In genomic region chr7:7861211-7861633, GRCh38 we compare ENCODE assay signal across 1 cellular context.
TF ChIP-seq lines count a peak whose summit lies in the region.

No MANE protein-coding gene starts in this region.

TF ChIP-seq in HepG2, 621 proteins besides CTCF, POLR2A, EP300 and RAD21 (continued from another document and continues in another):
- TF ChIP-seq TFAP4 (IDR thresholded peaks at IDR 0.05; ENCODE audit: borderline replicate concordance, low read depth) (peak; percentile 98), NR2F2 (IDR thresholded peaks at IDR 0.05; ENCODE audit: borderline replicate concordance, low read depth) (peak; percentile 62; the same call in 1 of the 2 replicates), CREB1 (IDR thresholded peaks at IDR 0.05) (no peak), CREB1 (CRISPR knock-in tag; IDR thresholded peaks at IDR 0.05) (0 out of 2 replicates have a peak, but pooled peaks have one; percentile 23), NCOA2 (CRISPR knock-in tag; IDR thresholded peaks at IDR 0.05) (peak; percentile 53; the same call in 1 of the 2 replicates), ETS1 (CRISPR knock-in tag; IDR thresholded peaks at IDR 0.05) (no peak), ZNF567 (CRISPR knock-in tag; IDR thresholded peaks at IDR 0.05; ENCODE audit: borderline replicate concordance) (no peak), FOXA3 (CRISPR knock-in tag; IDR thresholded peaks at IDR 0.05) (peak; percentile 89), FOXA1 (IDR thresholded peaks at IDR 0.05) (no peak), FOXA1 (CRISPR knock-in tag; IDR thresholded peaks at IDR 0.05) (peak; percentile 75), SAP130 (CRISPR knock-in tag; IDR thresholded peaks at IDR 0.05; ENCODE audit: low read depth) (peak; percentile 31), AHDC1 (CRISPR knock-in tag; IDR thresholded peaks at IDR 0.05; ENCODE audit: borderline replicate concordance) (no peak; the same call in 1 of the 2 replicates), NR2F1 (CRISPR knock-in tag; IDR thresholded peaks at IDR 0.05) (peak; percentile 53 to 63; a peak in 2 of 4 replicates), ZFX (CRISPR knock-in tag; IDR thresholded peaks at IDR 0.05; ENCODE audit: low read depth) (no peak), LBX2 (CRISPR knock-in tag; IDR thresholded peaks at IDR 0.05; ENCODE audit: borderline replicate concordance) (no peak), ZNF768 (CRISPR knock-in tag; IDR thresholded peaks at IDR 0.05) (no peak), ZFP36L2 (CRISPR knock-in tag; IDR thresholded peaks at IDR 0.05) (no peak), GATA4 (IDR thresholded peaks at IDR 0.05; ENCODE audit: borderline replicate concordance, low read depth) (no peak), ZNF704 (CRISPR knock-in tag; IDR thresholded peaks at IDR 0.05; ENCODE audit: borderline replicate concordance) (no peak), MLXIP (CRISPR knock-in tag; IDR thresholded peaks at IDR 0.05; ENCODE audit: borderline replicate concordance) (no peak), SOX13 (IDR thresholded peaks at IDR 0.05) (no peak), SOX13 (CRISPR knock-in tag; conservative IDR thresholded peaks at IDR 0.05 in 1 of 2, IDR thresholded peaks at IDR 0.05 in 1 of 2) (peak in 1 of 2 experiments; percentile 53; a peak in 1 of 4 replicates), HNF4A (CRISPR knock-in tag; IDR thresholded peaks at IDR 0.05) (peak; percentile 33; the same call in 1 of the 2 replicates), ZNF256 (CRISPR knock-in tag; conservative IDR thresholded peaks at IDR 0.05) (no peak), KDM1A (CRISPR knock-in tag; IDR thresholded peaks at IDR 0.05) (0 out of 2 replicates have a peak, but pooled peaks have one; percentile 21), BCL6 (CRISPR knock-in tag; IDR thresholded peaks at IDR 0.05) (peak; percentile 43; the same call in 1 of the 2 replicates), ISL2 (CRISPR knock-in tag; IDR thresholded peaks at IDR 0.05) (0 out of 2 replicates have a peak, but pooled peaks have one; percentile 31), HOXA5 (CRISPR knock-in tag; IDR thresholded peaks at IDR 0.05) (no peak), ZNF205 (CRISPR knock-in tag; IDR thresholded peaks at IDR 0.05) (0 out of 2 replicates have a peak, but pooled peaks have one; percentile 49), MIER3 (CRISPR knock-in tag; IDR thresholded peaks at IDR 0.05; ENCODE audit: borderline replicate concordance) (no peak), SOX5 (CRISPR knock-in tag; IDR thresholded peaks at IDR 0.05; ENCODE audit: borderline replicate concordance) (peak; percentile 35; the same call in 1 of the 2 replicates), ZNF12 (CRISPR knock-in tag; IDR thresholded peaks at IDR 0.05) (peak; percentile 68; the same call in 1 of the 2 replicates), FOSL2 (CRISPR knock-in tag; IDR thresholded peaks at IDR 0.05) (peak; percentile 48), SOX6 (IDR thresholded peaks at IDR 0.05) (no peak), SOX6 (CRISPR knock-in tag; IDR thresholded peaks at IDR 0.05) (peak; percentile 44; the same call in 1 of the 2 replicates), ZNF224 (CRISPR knock-in tag; IDR thresholded peaks at IDR 0.05) (no peak), ARID5B (CRISPR knock-in tag; IDR thresholded peaks at IDR 0.05) (peak; percentile 64), SAFB2 (CRISPR knock-in tag; IDR thresholded peaks at IDR 0.05; ENCODE audit: borderline replicate concordance, low read depth) (no peak), SMARCC2 (IDR thresholded peaks at IDR 0.05) (no peak), ZNF556 (CRISPR knock-in tag; IDR thresholded peaks at IDR 0.05; ENCODE audit: borderline replicate concordance) (no peak), FOXP1 (IDR thresholded peaks at IDR 0.05) (no peak), FOXP1 (CRISPR knock-in tag; IDR thresholded peaks at IDR 0.05) (peak; percentile 41; the same call in 1 of the 2 replicates), ZNF580 (CRISPR knock-in tag; IDR thresholded peaks at IDR 0.05; ENCODE audit: borderline replicate concordance, low read depth) (no peak), ZNF121 (CRISPR knock-in tag; IDR thresholded peaks at IDR 0.05) (no peak), FOXK1 (CRISPR knock-in tag; IDR thresholded peaks at IDR 0.05; ENCODE audit: borderline replicate concordance, low read depth) (peak; percentile 45; the same call in 1 of the 2 replicates), KDM5A (IDR thresholded peaks at IDR 0.05; ENCODE audit: borderline replicate concordance, low read length) (no peak), ZNF3 (CRISPR knock-in tag; IDR thresholded peaks at IDR 0.05) (no peak), KAT8 (CRISPR knock-in tag; IDR thresholded peaks at IDR 0.05) (0 out of 2 replicates have a peak, but pooled peaks have one; percentile 29), CHD2 (IDR thresholded peaks at IDR 0.05; ENCODE audit: low read depth, low read length) (no peak), CEBPG (CRISPR knock-in tag; IDR thresholded peaks at IDR 0.05) (0 out of 2 replicates have a peak, but pooled peaks have one; percentile 7), NR2F6 (IDR thresholded peaks at IDR 0.05) (peak; percentile 51; the same call in 1 of the 2 replicates), NR2F6 (CRISPR knock-in tag; IDR thresholded peaks at IDR 0.05) (0 out of 2 replicates have a peak, but pooled peaks have one; percentile 35), ZMYM2 (CRISPR knock-in tag; IDR thresholded peaks at IDR 0.05) (no peak), HMG20A (CRISPR knock-in tag; IDR thresholded peaks at IDR 0.05; ENCODE audit: borderline replicate concordance) (peak; percentile 61; the same call in 1 of the 2 replicates), ARNT2 (CRISPR knock-in tag; IDR thresholded peaks at IDR 0.05; ENCODE audit: low read depth) (no peak), PLRG1 (conservative IDR thresholded peaks at IDR 0.05) (no peak)
